10 cellular contexts compared by ENCODE assay signal in genomic region chr13:103539265-103539664, GRCh38.
DNase-seq lines count a peak whose midpoint lies in the region; ATAC-seq, FAIRE-seq and TF ChIP-seq lines count a peak whose summit lies in the region.
"Had no signal": no experiment of that assay in that cellular context is flagged by ENCODE, and none has a peak within 500 bp of the region (broad histone marks: within the 10 kb centered on the region; RNA-seq: fewer than 3 reads in every experiment).

No MANE protein-coding gene starts in this region.

- TF ChIP-seq CTCF in mesothelial cell of epicardium (IDR thresholded peaks at IDR 0.05; ENCODE audit: unreplicated experiment) (no peak), ovary (IDR thresholded peaks at IDR 0.05) (no peak)

- H3K4me1 ChIP-seq in ovary (ENCODE audit: insufficient read depth) = no peaks in the 10 kb centered on the region
- H3K4me1 ChIP-seq: upper lobe of left lung had no signal

- no peak for TF ChIP-seq EP300 in ovary (IDR thresholded peaks at IDR 0.05)

- peak overlapping the region; percentile 3 for H3K4me3 Mint-ChIP-seq in mesothelial cell of epicardium

- no peaks in the 10 kb centered on the region for H3K9me3 ChIP-seq in ovary

- peak; percentile 33 for FAIRE-seq in GM18507 (lab: Jason Lieb, UNC)

- H3K27ac Mint-ChIP-seq in mesothelial cell of epicardium = no peak overlapping the region

- no peaks in the 10 kb centered on the region for H3K27me3 Mint-ChIP-seq in mesothelial cell of epicardium (ENCODE audit: low read depth)

- H3K27me3 ChIP-seq in ovary = no peaks in the 10 kb centered on the region
- H3K27me3 ChIP-seq: upper lobe of left lung had no signal

- DNase-seq in GM18507 (ENCODE audit: extremely low spot score, insufficient read length, low read depth) (no peak), NCI-H1694 (lab: John Stamatoyannopoulos, UW) (peak; percentile 56), SHP77 (lab: John Stamatoyannopoulos, UW) (peak; percentile 87 to 91), mesothelial cell of epicardium (ENCODE audit: low spot score in 2 of 2, unreplicated experiment in 2 of 2) (no peak), dermis blood vessel endothelial cell (no peak), ovary (no peak)
- DNase-seq: effector CD8-positive, alpha-beta T cell; upper lobe of left lung had no signal

- no peak for ATAC-seq in GM18520 (IDR thresholded peaks at IDR 0.05; ENCODE audit: unreplicated experiment)
- ATAC-seq in HG02885 (IDR thresholded peaks at IDR 0.05; ENCODE audit: poor library complexity, unreplicated experiment) = no peak

- intact Hi-C loops in ovary (cut with DNase I) = no loop called here

- no peak for TF ChIP-seq POLR2A in ovary (IDR thresholded peaks at IDR 0.05)

- H3K36me3 ChIP-seq in ovary = no peaks in the 10 kb centered on the region
- H3K36me3 ChIP-seq: upper lobe of left lung had no signal

- H3K4me3 ChIP-seq in ovary = no peak overlapping the region
- H3K4me3 ChIP-seq: upper lobe of left lung had no signal

- WGBS in ovary, 3 donors = 21 to 27% (median 26%) methylated on average over 3 of the region's 3 CpGs

- H3K4me1 Mint-ChIP-seq in mesothelial cell of epicardium = peaks cover 10% of the 10 kb centered on the region

- peaks cover 15% of the 10 kb centered on the region for H3K9me3 Mint-ChIP-seq in mesothelial cell of epicardium

- H3K27ac ChIP-seq in ovary = no peak overlapping the region
- H3K27ac ChIP-seq: upper lobe of left lung had no signal

- H3K36me3 Mint-ChIP-seq in mesothelial cell of epicardium = peaks cover 11% of the 10 kb centered on the region

Comparison
In these comparisons a context has a peak if more than half of its experiments do, and no peak if none do; other contexts are left out.
1. DNase-seq: peak in NCI-H1694 (single experiment) and SHP77 (2 of 2); none in GM18507 (single experiment), mesothelial cell of epicardium (0 of 2), dermis blood vessel endothelial cell (single experiment) and ovary (0 of 5).